8 cellular contexts compared by ENCODE assay signal in genomic region chr6:2738373-2738979, GRCh38. TPM values are rescaled to one million over a fixed set of nuclear protein-coding genes. Genes with fewer than 3 reads are reported as not detected.
A peak's percentile ranks its signal among the peaks of the same experiment; 100 is the strongest.
DNase-seq lines count a peak whose midpoint lies in the region; ATAC-seq, FAIRE-seq and TF ChIP-seq lines count a peak whose summit lies in the region.

No MANE protein-coding gene starts in this region.

- H3K79me2 ChIP-seq in OCI-LY3 (ENCODE audit: low read length) = no peaks in the 10 kb centered on the region

- H3K27ac ChIP-seq in OCI-LY3 (ENCODE audit: low read length) = no peak overlapping the region

- no peak for ATAC-seq in HG03439 (IDR thresholded peaks at IDR 0.05; ENCODE audit: unreplicated experiment)

- peaks cover 12% of the 10 kb centered on the region for H3K4me1 ChIP-seq in OCI-LY3 (ENCODE audit: low read length)

- H4K20me1 ChIP-seq in OCI-LY3 (ENCODE audit: insufficient read depth, low read length) = no peaks in the 10 kb centered on the region

- no peak overlapping the region for H3K9ac ChIP-seq in OCI-LY3 (ENCODE audit: low read length)

- peak; percentile 86 for TF ChIP-seq CTCF in D721Med (IDR thresholded peaks at IDR 0.05; ENCODE audit: insufficient read depth, missing control alignments)
- peak; percentile 71 for TF ChIP-seq CTCF in HFF-Myc (IDR thresholded peaks at IDR 0.05; ENCODE audit: low read depth, low read length, missing control alignments)
- peak; percentile 73 for TF ChIP-seq CTCF in OCI-LY3 (IDR thresholded peaks at IDR 0.05; ENCODE audit: low read depth, low read length)

- no peaks in the 10 kb centered on the region for H3K27me3 ChIP-seq in OCI-LY3 (ENCODE audit: low read depth, low read length)

- no peaks in the 10 kb centered on the region for H3K36me3 ChIP-seq in OCI-LY3 (replicated peaks; ENCODE audit: low read depth, low read length)

- FAIRE-seq in D721Med (lab: Jason Lieb, UNC) = no peak
- FAIRE-seq in frontal cortex (lab: Jason Lieb, UNC) = no peak

- no peak overlapping the region for H2AFZ ChIP-seq in OCI-LY3 (ENCODE audit: low read depth, low read length)

- H3K4me2 ChIP-seq in OCI-LY3 (ENCODE audit: low read length) = no peak overlapping the region

- H3K9me3 ChIP-seq in OCI-LY3 (ENCODE audit: insufficient read depth, low read length) = no peaks in the 10 kb centered on the region

- H3K4me3 ChIP-seq in HFF-Myc (replicated peaks; ENCODE audit: low read depth, low read length) = no peak overlapping the region
- no peak overlapping the region for H3K4me3 ChIP-seq in OCI-LY3 (ENCODE audit: low read length)

- DNase-seq in D721Med (ENCODE audit: insufficient read length, low spot score) = no peak
- DNase-seq in HFF-Myc (ENCODE audit: extremely low read depth, low read depth) = peak; percentile 37
- DNase-seq in activated effector memory CD4-positive, alpha-beta T cell treated with Interleukin-2 at 50 U/mL for 16 hours = peak; percentile 10
- peak; percentile 41 to 62 for DNase-seq in frontal cortex (ENCODE audit: low spot score in 2 of 2)
- DNase-seq in putamen (ENCODE audit: low spot score) = peak; percentile 70
- DNase-seq in mesenteric fat pad (ENCODE audit: low spot score) = no peak

RNA-seq across cellular contexts. Expression of gene MYLK4, which starts 12.2 kb away (rescaled TPM):
- total RNA-seq in frontal cortex (0.41 TPM), mesenteric fat pad (0.61 TPM)

RNA-seq across cellular contexts. Expression of gene WRNIP1, which starts 26.7 kb away (rescaled TPM):
- total RNA-seq in frontal cortex (50.1 TPM), mesenteric fat pad (24.5 TPM)

Comparison
In these comparisons a context has a peak if more than half of its experiments do, and no peak if none do; other contexts are left out.
1. DNase-seq: peak in HFF-Myc (single experiment), activated effector memory CD4-positive, alpha-beta T cell treated with Interleukin-2 at 50 U/mL for 16 hours (single experiment), frontal cortex (2 of 2) and putamen (single experiment); none in D721Med (single experiment) and mesenteric fat pad (single experiment).
2. Peak in every context shown above with its lines, with median percentiles within 50 percentile points of each other: CTCF ChIP-seq.